23 cellular contexts compared by ENCODE assay signal in genomic region chr9:105126233-105126632, GRCh38.
DNase-seq lines count a peak whose midpoint lies in the region; ATAC-seq, FAIRE-seq and TF ChIP-seq lines count a peak whose summit lies in the region.
"Had no signal": no experiment of that assay in that cellular context is flagged by ENCODE, and none has a peak within 500 bp of the region (broad histone marks: within the 10 kb centered on the region; RNA-seq: fewer than 3 reads in every experiment).

No MANE protein-coding gene starts in this region.

- no peaks in the 10 kb centered on the region for H3K27me3 ChIP-seq in BLaER1 treated with 17β-estradiol and CSF1 and Interleukin-3, amounts not matched to agents 10 nM and 100 nM
- no peaks in the 10 kb centered on the region for H3K27me3 ChIP-seq in astrocyte (ENCODE audit: insufficient read depth, low read length)
- H3K27me3 ChIP-seq: spleen had no signal

- intact Hi-C loops in CD14-positive monocyte (cut with micrococcal nuclease), result no loop called here

- H3K4me3 Mint-ChIP-seq in HFFc6 (no peak overlapping the region), astrocyte (ENCODE audit: unreplicated experiment) (no peak overlapping the region), CD14-positive monocyte (no peak overlapping the region)
- H3K4me3 Mint-ChIP-seq: activated CD4-positive, alpha-beta memory T cell treated with anti-CD3 and anti-CD28 coated beads for 36 hours; activated T-cell treated with anti-CD3 and anti-CD28 coated beads, Interleukin-2, amount 50 U/mL, for 4 hours; T-helper 1 cell treated with Interleukin-12 subunit alpha and Interleukin-12 subunit beta and Interleukin-4 antibody, amounts not matched to agents 30 μg/mL and 1 μg/mL, for 36 hours had no signal

- peaks cover 31 to 49% (median 42%) of the 10 kb centered on the region in 10 experiments for H3K4me1 ChIP-seq in BLaER1 treated with 17β-estradiol and CSF1 and Interleukin-3, amounts not matched to agents 10 nM and 100 nM
- peaks cover 16% of the 10 kb centered on the region for H3K4me1 ChIP-seq in astrocyte (ENCODE audit: insufficient read depth, low read length)

- peak overlapping the region; percentile 13 for H2AFZ ChIP-seq in astrocyte (ENCODE audit: low read depth, low read length)

- peak overlapping the region; percentile 71 to 87 (median 79); a peak in 18 of 22 replicates for H3K4me2 ChIP-seq in BLaER1 treated with 17β-estradiol and CSF1 and Interleukin-3, amounts not matched to agents 10 nM and 100 nM
- H3K4me2 ChIP-seq in astrocyte (ENCODE audit: low read length), result no peak overlapping the region

- H3K9me3 Mint-ChIP-seq in HFFc6 (no peaks in the 10 kb centered on the region), astrocyte (ENCODE audit: unreplicated experiment) (peaks cover 4% of the 10 kb centered on the region), CD14-positive monocyte (no peaks in the 10 kb centered on the region)
- H3K9me3 Mint-ChIP-seq: activated CD4-positive, alpha-beta memory T cell treated with anti-CD3 and anti-CD28 coated beads for 36 hours; activated naive CD4-positive, alpha-beta T cell treated with anti-CD3 and anti-CD28 coated beads, Interleukin-2, amount 50 U/mL, for 72 hours; activated T-cell treated with anti-CD3 and anti-CD28 coated beads, Interleukin-2, amount 50 U/mL, for 4 hours; T-helper 1 cell treated with Interleukin-12 subunit alpha and Interleukin-12 subunit beta and Interleukin-4 antibody, amounts not matched to agents 30 μg/mL and 1 μg/mL, for 36 hours had no signal

- H3K4me3 ChIP-seq in BLaER1 treated with 17β-estradiol and CSF1 and Interleukin-3, amounts not matched to agents 10 nM and 100 nM, result no peak overlapping the region
- no peak overlapping the region for H3K4me3 ChIP-seq in astrocyte (ENCODE audit: insufficient read depth, low read depth, low read length)
- H3K4me3 ChIP-seq: spleen had no signal

- no peaks in the 10 kb centered on the region for H3K36me3 ChIP-seq in BLaER1 treated with 17β-estradiol and CSF1 and Interleukin-3, amounts not matched to agents 10 nM and 100 nM
- H3K36me3 ChIP-seq in astrocyte (ENCODE audit: insufficient read depth, low read length), result no peaks in the 10 kb centered on the region
- H3K36me3 ChIP-seq: spleen, WERI-Rb-1 had no signal

- H3K36me3 Mint-ChIP-seq in HFFc6 (ENCODE audit: low read depth) (peaks cover 6% of the 10 kb centered on the region), astrocyte (ENCODE audit: low read depth, unreplicated experiment) (no peaks in the 10 kb centered on the region), CD14-positive monocyte (no peaks in the 10 kb centered on the region)
- H3K36me3 Mint-ChIP-seq: activated CD4-positive, alpha-beta memory T cell treated with anti-CD3 and anti-CD28 coated beads for 36 hours; activated naive CD4-positive, alpha-beta T cell treated with anti-CD3 and anti-CD28 coated beads, Interleukin-2, amount 50 U/mL, for 72 hours had no signal

- no peaks in the 10 kb centered on the region; a peak in 1 of 22 replicates for H4K20me1 ChIP-seq in BLaER1 treated with 17β-estradiol and CSF1 and Interleukin-3, amounts not matched to agents 10 nM and 100 nM
- H4K20me1 ChIP-seq in astrocyte (ENCODE audit: insufficient read depth, low read length), result no peaks in the 10 kb centered on the region

- no peak for ATAC-seq in GM21515 (IDR thresholded peaks at IDR 0.05; ENCODE audit: unreplicated experiment)
- ATAC-seq: activated naive CD4-positive, alpha-beta T cell treated with anti-CD3 and anti-CD28 coated beads, Interleukin-2, amount 50 U/mL, for 72 hours; activated T-cell treated with anti-CD3 and anti-CD28 coated beads, Interleukin-2, amount 50 U/mL, for 4 hours; PC-3 had no signal

- H3K9ac ChIP-seq in BLaER1 treated with 17β-estradiol and CSF1 and Interleukin-3, amounts not matched to agents 10 nM and 100 nM, result peak overlapping the region in 2 of 11 experiments; percentile 24 to 51; a peak in 2 of 22 replicates
- H3K9ac ChIP-seq in astrocyte (ENCODE audit: low read length), result peak overlapping the region; percentile 38

- no peaks in the 10 kb centered on the region for H3K79me2 ChIP-seq in astrocyte (ENCODE audit: insufficient read depth, low read length)

- peaks cover 44% of the 10 kb centered on the region for H3K4me1 Mint-ChIP-seq in HFFc6 (ENCODE audit: low read depth)
- peaks cover 33% of the 10 kb centered on the region for H3K4me1 Mint-ChIP-seq in astrocyte (ENCODE audit: low read depth, unreplicated experiment)
- peaks cover 40% of the 10 kb centered on the region for H3K4me1 Mint-ChIP-seq in CD14-positive monocyte

- peak overlapping the region; percentile 67 for H3K27ac Mint-ChIP-seq in HFFc6
- peak overlapping the region; percentile 60 for H3K27ac Mint-ChIP-seq in astrocyte (ENCODE audit: unreplicated experiment)
- H3K27ac Mint-ChIP-seq in CD14-positive monocyte, result peak overlapping the region in 2 of 7 donors; percentile 46 to 55
- H3K27ac Mint-ChIP-seq: T-helper 1 cell treated with Interleukin-12 subunit alpha and Interleukin-12 subunit beta and Interleukin-4 antibody, amounts not matched to agents 30 μg/mL and 1 μg/mL, for 36 hours had no signal

- TF ChIP-seq CTCF in HFFc6 (IDR thresholded peaks at IDR 0.05), result no peak
- no peak for TF ChIP-seq CTCF in astrocyte (IDR thresholded peaks at IDR 0.05; ENCODE audit: insufficient read depth, low read depth, low read length)
- TF ChIP-seq CTCF in CD14-positive monocyte (IDR thresholded peaks at IDR 0.05), result no peak

- no peaks in the 10 kb centered on the region for H3K9me3 ChIP-seq in BLaER1 treated with 17β-estradiol and CSF1 and Interleukin-3, amounts not matched to agents 10 nM and 100 nM (replicated peaks in 1 of 11)
- H3K9me3 ChIP-seq in astrocyte (ENCODE audit: insufficient read depth, low read depth, low read length), result no peaks in the 10 kb centered on the region
- H3K9me3 ChIP-seq: spleen had no signal

- FAIRE-seq in astrocyte (lab: Jason Lieb, UNC), result no peak
- FAIRE-seq: GM18507, HTR-8/SVneo had no signal

- H3K27ac ChIP-seq in BLaER1 treated with 17β-estradiol and CSF1 and Interleukin-3, amounts not matched to agents 10 nM and 100 nM, result peak overlapping the region in 2 of 11 experiments; percentile 30 to 44; a peak in 3 of 22 replicates
- peak overlapping the region; percentile 35 for H3K27ac ChIP-seq in astrocyte (ENCODE audit: low read depth, low read length)
- H3K27ac ChIP-seq: WERI-Rb-1 had no signal

- DNase-seq in HFFc6, result no peak
- DNase-seq in astrocyte (ENCODE audit: low read depth), result no peak
- DNase-seq in midbrain (lab: John Stamatoyannopoulos, UW), result peak; percentile 35
- DNase-seq in NCI-H2227 (lab: John Stamatoyannopoulos, UW; ENCODE audit: unreplicated experiment), result no peak
- no peak for DNase-seq in CD14-positive monocyte (ENCODE audit: low spot score)
- no peak for DNase-seq in superior temporal gyrus (ENCODE audit: extremely low spot score)
- DNase-seq: activated CD4-positive, alpha-beta memory T cell treated with anti-CD3 and anti-CD28 coated beads for 36 hours; activated T-cell treated with anti-CD3 and anti-CD28 coated beads, Interleukin-2, amount 50 U/mL, for 4 hours; Caco-2; dermis blood vessel endothelial cell; mesendoderm; NCI-H1417 treated with DMSO at 0.1 percent for 48 hours; NCI-H748 treated with DMSO at 0.1 percent for 48 hours; PC-3; SIG-M5; spleen; WERI-Rb-1 had no signal

- H3K27me3 Mint-ChIP-seq in HFFc6 (ENCODE audit: insufficient read depth) (peaks cover 1% of the 10 kb centered on the region; the same call in 1 of the 2 replicates), astrocyte (ENCODE audit: low read depth, unreplicated experiment) (no peaks in the 10 kb centered on the region), CD14-positive monocyte (ENCODE audit: low read depth in 3 of 3) (peaks cover 0 to 1% (median 0%) of the 10 kb centered on the region in 3 donors)
- H3K27me3 Mint-ChIP-seq: activated CD4-positive, alpha-beta memory T cell treated with anti-CD3 and anti-CD28 coated beads for 36 hours had no signal
